In the genomic region with DNA sequence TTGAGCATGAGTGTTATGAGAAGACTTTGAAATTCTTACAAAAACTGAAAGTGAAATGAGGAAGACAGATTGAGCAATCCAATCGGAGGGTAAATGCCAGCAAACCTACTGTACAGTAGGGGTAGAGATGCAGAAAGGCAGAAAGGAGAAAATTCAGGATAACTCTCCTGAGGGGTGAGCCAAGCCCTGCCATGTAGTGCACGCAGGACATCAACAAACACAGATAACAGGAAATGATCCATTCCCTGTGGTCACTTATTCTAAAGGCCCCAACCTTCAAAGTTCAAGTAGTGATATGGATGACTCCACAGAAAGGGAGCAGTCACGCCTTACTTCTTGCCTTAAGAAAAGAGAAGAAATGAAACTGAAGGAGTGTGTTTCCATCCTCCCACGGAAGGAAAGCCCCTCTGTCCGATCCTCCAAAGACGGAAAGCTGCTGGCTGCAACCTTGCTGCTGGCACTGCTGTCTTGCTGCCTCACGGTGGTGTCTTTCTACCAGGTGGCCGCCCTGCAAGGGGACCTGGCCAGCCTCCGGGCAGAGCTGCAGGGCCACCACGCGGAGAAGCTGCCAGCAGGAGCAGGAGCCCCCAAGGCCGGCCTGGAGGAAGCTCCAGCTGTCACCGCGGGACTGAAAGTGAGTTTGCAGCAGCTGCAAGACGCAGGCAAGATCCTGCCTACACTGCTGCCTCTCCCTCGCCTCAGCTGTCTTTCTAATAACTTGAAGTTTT, we compare ENCODE assay signal across 8 cellular contexts. TPM values are rescaled to one million over a fixed set of nuclear protein-coding genes. Genes with fewer than 3 reads are reported as not detected.
DNase-seq lines count a peak whose midpoint lies in the region; ATAC-seq and TF ChIP-seq lines count a peak whose summit lies in the region.

A gene with protein sequence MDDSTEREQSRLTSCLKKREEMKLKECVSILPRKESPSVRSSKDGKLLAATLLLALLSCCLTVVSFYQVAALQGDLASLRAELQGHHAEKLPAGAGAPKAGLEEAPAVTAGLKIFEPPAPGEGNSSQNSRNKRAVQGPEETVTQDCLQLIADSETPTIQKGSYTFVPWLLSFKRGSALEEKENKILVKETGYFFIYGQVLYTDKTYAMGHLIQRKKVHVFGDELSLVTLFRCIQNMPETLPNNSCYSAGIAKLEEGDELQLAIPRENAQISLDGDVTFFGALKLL (plus strand): TSS at position 118 of the 728 bp plus-strand sequence. CDS start 178 bp downstream, at position 296.

- DNase-seq in AG09319 (ENCODE audit: extremely low read depth, low read depth) (no peak), SKM-1 (lab: John Stamatoyannopoulos, UW; ENCODE audit: unreplicated experiment) (peak; percentile 74), adipocyte (ENCODE audit: low read depth) (peak; percentile 75), hepatocyte (ENCODE audit: low spot score) (peak; percentile 9), NCI-H1694 (lab: John Stamatoyannopoulos, UW) (no peak)

- WGBS in hepatocyte (ENCODE audit: low lambda C conversion rate, missing lambda C conversion rate): 42% methylated on average over 16 of the region's 16 CpGs

- no peaks in the 10 kb centered on the region for H3K79me2 ChIP-seq in hepatocyte

- H3K4me2 ChIP-seq in hepatocyte: peak within 1 kb of the TSS; percentile 70

- H4K20me1 ChIP-seq in hepatocyte (ENCODE audit: insufficient read depth, poor library complexity, severe bottlenecking): no peaks in the 10 kb centered on the region

- H3K9me2 ChIP-seq in hepatocyte (replicated peaks; ENCODE audit: insufficient read depth): no peaks in the 10 kb centered on the region

- peak within 1 kb of the TSS; percentile 74 for H3K9ac ChIP-seq in adipocyte (ENCODE audit: low read length)

- H2AFZ ChIP-seq in hepatocyte: no peak within 1 kb of the TSS

- H3K27me3 ChIP-seq in adipocyte (replicated peaks; ENCODE audit: control insufficient read depth, insufficient read depth, low read length) (no peaks in the 10 kb centered on the region), hepatocyte (no peaks in the 10 kb centered on the region)

- ATAC-seq in GM19023 (IDR thresholded peaks at IDR 0.05; ENCODE audit: unreplicated experiment) (peak; percentile 72), HG03139 (IDR thresholded peaks at IDR 0.05; ENCODE audit: unreplicated experiment) (peak; percentile 63)

- H3K4me1 ChIP-seq in adipocyte (ENCODE audit: control insufficient read depth, insufficient read depth, low read length) (peaks cover 32% of the 10 kb centered on the region), hepatocyte (ENCODE audit: insufficient read depth) (peaks cover 6% of the 10 kb centered on the region)

- H3K27ac ChIP-seq in hepatocyte (no peak within 1 kb of the TSS), skin epidermis (peak within 1 kb of the TSS; percentile 27 to 92 (median 74))

- TF ChIP-seq CTCF in AG09319 (IDR thresholded peaks at IDR 0.05; ENCODE audit: low read depth, low read length) (peak; percentile 10), hepatocyte (IDR thresholded peaks at IDR 0.05; ENCODE audit: poor library complexity) (no peak)

- H3K9me3 ChIP-seq in adipocyte (ENCODE audit: control insufficient read depth, low read length) (no peaks in the 10 kb centered on the region), hepatocyte (ENCODE audit: low read depth) (no peaks in the 10 kb centered on the region)

- H3K4me3 ChIP-seq in adipocyte (ENCODE audit: low read length): peak within 1 kb of the TSS; percentile 79
- H3K4me3 ChIP-seq in hepatocyte: no peak within 1 kb of the TSS
- H3K4me3 ChIP-seq in skin epidermis: peak within 1 kb of the TSS; percentile 21 to 51 (median 33)

- H3K36me3 ChIP-seq in adipocyte (ENCODE audit: control insufficient read depth, insufficient read depth, low read length, severe bottlenecking) (no peaks in the 10 kb centered on the region), hepatocyte (replicated peaks; ENCODE audit: insufficient read depth, low read depth) (no peaks in the 10 kb centered on the region)

RNA-seq across cellular contexts. Expression of the gene that starts here (rescaled TPM):
- total RNA-seq in hepatocyte: 0.48 and 1.6 TPM in 2 replicates
- 0.97 and 1.4 TPM in 2 replicates for polyA plus RNA-seq in hepatocyte

Comparison
In these comparisons a context has a peak if more than half of its experiments do, and no peak if none do; other contexts are left out.
1. DNase-seq: peak in SKM-1 (single experiment), adipocyte (single experiment) and hepatocyte (single experiment); none in AG09319 (single experiment) and NCI-H1694 (single experiment).